In genomic region chr13:30744686-30745085, GRCh38 we compare ENCODE assay signal across 12 cellular contexts. TPM values are rescaled to one million over a fixed set of nuclear protein-coding genes. Genes with fewer than 3 reads are reported as not detected.
DNase-seq lines count a peak whose midpoint lies in the region; ATAC-seq and TF ChIP-seq lines count a peak whose summit lies in the region.
"Had no signal": no experiment of that assay in that cellular context is flagged by ENCODE, and none has a peak within 500 bp of the region (broad histone marks: within the 10 kb centered on the region; RNA-seq: fewer than 3 reads in every experiment).

No MANE protein-coding gene starts in this region.

- peaks cover 6% of the 10 kb centered on the region for H3K27me3 Mint-ChIP-seq in activated naive CD8-positive, alpha-beta T cell treated with anti-CD3 and anti-CD28 coated beads for 36 hours

- no TSS peak for BruUV-seq in IMR-90 (replicated peaks; lab: Mats Ljungman, UMichigan)

- ATAC-seq in IMR-90 (ENCODE audit: low read depth), result no peak
- no peak for ATAC-seq in GM18873 (IDR thresholded peaks at IDR 0.05; ENCODE audit: low FRiP score, unreplicated experiment)
- ATAC-seq: foreskin keratinocyte had no signal

- H3K4me1 Mint-ChIP-seq in activated naive CD8-positive, alpha-beta T cell treated with anti-CD3 and anti-CD28 coated beads for 36 hours, result peaks cover 45% of the 10 kb centered on the region

- TF ChIP-seq POLR2A in IMR-90 (IDR thresholded peaks at IDR 0.05; ENCODE audit: low read depth, low read length), result no peak

- H3K79me1 ChIP-seq in IMR-90 (ENCODE audit: low read depth in 1 of 2, low read length in 2 of 2), result no peaks in the 10 kb centered on the region

- H2AK5ac ChIP-seq in IMR-90 (ENCODE audit: low read depth, low read length), result peak overlapping the region; percentile 24

- H3K9me1 ChIP-seq in IMR-90 (ENCODE audit: insufficient read depth, low read length), result peaks cover 20% of the 10 kb centered on the region

- no peaks in the 10 kb centered on the region for H3K36me3 ChIP-seq in IMR-90 (ENCODE audit: control insufficient read depth, insufficient read depth, low read length)
- no peaks in the 10 kb centered on the region for H3K36me3 ChIP-seq in skeletal muscle satellite cell (ENCODE audit: insufficient read depth, low read length)
- H3K36me3 ChIP-seq: MG63 had no signal

- H2BK20ac ChIP-seq in IMR-90 (ENCODE audit: low read depth, low read length), result peak overlapping the region; percentile 85

- POLR2A ChIA-PET in IMR-90 (lab: Charles Lee; ENCODE audit: unreplicated experiment), result no interaction called here

- H3K9ac ChIP-seq in IMR-90 (ENCODE audit: low read depth, low read length) (no peak overlapping the region), skeletal muscle satellite cell (ENCODE audit: low read depth, low read length) (no peak overlapping the region)

- no peak overlapping the region for H3K4me3 Mint-ChIP-seq in activated naive CD8-positive, alpha-beta T cell treated with anti-CD3 and anti-CD28 coated beads for 36 hours

- peak overlapping the region; percentile 91; the same call in 1 of the 2 replicates for H3K4ac ChIP-seq in IMR-90 (ENCODE audit: low read depth, low read length)

- H3K14ac ChIP-seq in IMR-90 (replicated peaks; ENCODE audit: low read depth, low read length), result peak overlapping the region; percentile 54

- H4K8ac ChIP-seq in IMR-90 (ENCODE audit: low read depth in 2 of 2, low read length in 2 of 2), result no peak overlapping the region; a peak in 1 of 4 replicates

- H3K56ac ChIP-seq in IMR-90 (ENCODE audit: extremely low read depth, insufficient read depth, low read length), result no peak overlapping the region

- no peaks in the 10 kb centered on the region for H3K9me3 Mint-ChIP-seq in activated naive CD8-positive, alpha-beta T cell treated with anti-CD3 and anti-CD28 coated beads for 36 hours

- H4K91ac ChIP-seq in IMR-90 (ENCODE audit: insufficient read depth, low read depth, low read length), result peak overlapping the region; percentile 71

- WGBS in IMR-90 (ENCODE audit: extremely low coverage in 2 of 2, insufficient read length in 1 of 2), 2 experiments, result no CpG with 5 or more reads among the region's 4 CpGs

- intact Hi-C loops in IMR-90 (cut with micrococcal nuclease), result loop anchor here (5.0 kb wide), 1 partner anchor 48 kb away; no protein-coding TSS in a partner anchor

- H3K27ac Mint-ChIP-seq in activated naive CD8-positive, alpha-beta T cell treated with anti-CD3 and anti-CD28 coated beads for 36 hours, result peak overlapping the region; percentile 16

- peak overlapping the region; percentile 39; the same call in 1 of the 2 replicates for H3K18ac ChIP-seq in IMR-90 (ENCODE audit: low read depth, low read length)

- H3K27ac ChIP-seq in IMR-90 (ENCODE audit: insufficient read depth, low read length), result no peak overlapping the region
- H3K27ac ChIP-seq: foreskin keratinocyte had no signal

- H4K20me1 ChIP-seq in IMR-90 (ENCODE audit: insufficient read depth, low read length), result peaks cover 11% of the 10 kb centered on the region; the same call in 1 of the 2 replicates

- in situ Hi-C loops in IMR-90 (cut with MboI; ENCODE audit: low sequenced_read_pairs), result no loop called here

- TF ChIP-seq RAD21 in IMR-90 (IDR thresholded peaks at IDR 0.05; ENCODE audit: low read length), result no peak

- dilution Hi-C loops in IMR-90 (cut with HindIII; ENCODE audit: low sequenced_read_pairs, unreplicated experiment), result no loop called here

- H3K9me3 ChIP-seq in IMR-90 (ENCODE audit: control insufficient read depth, insufficient read depth, low read length) (no peaks in the 10 kb centered on the region), skeletal muscle satellite cell (replicated peaks; ENCODE audit: low read length) (no peaks in the 10 kb centered on the region)
- H3K9me3 ChIP-seq: MG63 had no signal

- peaks cover 27% of the 10 kb centered on the region for H3K36me3 Mint-ChIP-seq in activated naive CD8-positive, alpha-beta T cell treated with anti-CD3 and anti-CD28 coated beads for 36 hours

- peak overlapping the region; percentile 85 for H2AK9ac ChIP-seq in IMR-90 (replicated peaks; ENCODE audit: low read depth, low read length, poor library complexity)

- peak overlapping the region; percentile 81; the same call in 2 of the 3 replicates for H2BK15ac ChIP-seq in IMR-90 (ENCODE audit: low read depth, low read length)

- CTCF ChIA-PET in IMR-90 (lab: Yijun Ruan, JAX), result no interaction called here

- TF ChIP-seq CTCF in IMR-90 (conservative IDR thresholded peaks at IDR 0.05; ENCODE audit: low read depth, low read length), result no peak

- DNase-seq in EH (ENCODE audit: low read depth) (peak; percentile 29), IMR-90 (no peak), NAMALWA (ENCODE audit: low spot score) (no peak), NCI-H446 treated with DMSO at 0.1 percent for 48 hours (lab: John Stamatoyannopoulos, UW) (no peak)
- DNase-seq in activated naive CD8-positive, alpha-beta T cell treated with anti-CD3 and anti-CD28 coated beads for 36 hours, result no peak
- DNase-seq: cortex of kidney, foreskin keratinocyte, MG63, NCI-H345, SHP77 treated with DMSO at 0.1 percent for 48 hours had no signal

- H3K4me2 ChIP-seq in IMR-90 (ENCODE audit: low read depth, low read length) (no peak overlapping the region), skeletal muscle satellite cell (ENCODE audit: low read length) (peak overlapping the region; percentile 45)

- no peak overlapping the region for H3K4me3 ChIP-seq in IMR-90 (ENCODE audit: insufficient read depth, low read depth, low read length)
- H3K4me3 ChIP-seq in skeletal muscle satellite cell (ENCODE audit: low read length), result no peak overlapping the region
- H3K4me3 ChIP-seq: MG63 had no signal

- no peak overlapping the region for H2AFZ ChIP-seq in IMR-90 (replicated peaks; ENCODE audit: low read length, poor library complexity)

- H3K23ac ChIP-seq in IMR-90 (ENCODE audit: low read depth, low read length), result peak overlapping the region; percentile 81; the same call in 1 of the 2 replicates

- peak overlapping the region; percentile 78 for H2BK120ac ChIP-seq in IMR-90 (ENCODE audit: low read depth, low read length)

- H3K4me1 ChIP-seq in IMR-90 (ENCODE audit: control insufficient read depth, insufficient read depth, low read length) (peaks cover 23% of the 10 kb centered on the region), skeletal muscle satellite cell (ENCODE audit: control insufficient read depth, insufficient read depth, low read length) (peaks cover 62% of the 10 kb centered on the region)

- no peak overlapping the region for H2BK5ac ChIP-seq in IMR-90 (ENCODE audit: low read depth, low read length, poor library complexity, severe bottlenecking)

- H3K27me3 ChIP-seq in IMR-90 (ENCODE audit: control insufficient read depth, insufficient read depth, low read length), result peaks cover 5% of the 10 kb centered on the region
- H3K27me3 ChIP-seq in skeletal muscle satellite cell (ENCODE audit: control insufficient read depth, insufficient read depth, low read length), result no peaks in the 10 kb centered on the region
- H3K27me3 ChIP-seq: foreskin keratinocyte, MG63 had no signal

- H4K5ac ChIP-seq in IMR-90 (ENCODE audit: low read depth, low read length), result no peak overlapping the region

TF ChIP-seq in IMR-90, 13 proteins besides CTCF, POLR2A, EP300 and RAD21:
- no peak for TF ChIP-seq MAFK (IDR thresholded peaks at IDR 0.05; ENCODE audit: low read depth, low read length)
- no peak for TF ChIP-seq CHD1 (IDR thresholded peaks at IDR 0.05; ENCODE audit: low read depth, low read length)
- no peak for TF ChIP-seq FOS (IDR thresholded peaks at IDR 0.05; ENCODE audit: low read depth, low read length)
- TF ChIP-seq MXI1 (IDR thresholded peaks at IDR 0.05; ENCODE audit: borderline replicate concordance, low read depth, low read length), result no peak
- TF ChIP-seq BHLHE40 (IDR thresholded peaks at IDR 0.05; ENCODE audit: low read depth, low read length), result no peak
- TF ChIP-seq CEBPB (IDR thresholded peaks at IDR 0.05; ENCODE audit: low read depth, low read length), result no peak
- TF ChIP-seq NFE2L2 (IDR thresholded peaks at IDR 0.05; ENCODE audit: low read depth, low read length), result no peak
- no peak for TF ChIP-seq RCOR1 (IDR thresholded peaks at IDR 0.05; ENCODE audit: insufficient replicate concordance, low read length)
- TF ChIP-seq MAZ (IDR thresholded peaks at IDR 0.05; ENCODE audit: borderline replicate concordance, low read depth, low read length), result no peak
- no peak for TF ChIP-seq ELK1 (IDR thresholded peaks at IDR 0.05; ENCODE audit: borderline replicate concordance, low read depth, low read length)
- no peak for TF ChIP-seq USF2 (IDR thresholded peaks at IDR 0.05; ENCODE audit: low read depth, low read length)
- TF ChIP-seq SMC3 (IDR thresholded peaks at IDR 0.05; ENCODE audit: low read depth, low read length), result no peak

RNA-seq across cellular contexts. Expression of gene ALOX5AP, which starts 9.3 kb away (rescaled TPM):
- total RNA-seq in IMR-90 (2012; rRNA removed), result 0.28 TPM in 1 of 2 replicates, not detected in the other
- 0.62 and 0.63 TPM in 2 replicates for polyA plus RNA-seq in IMR-90 (2012; rRNA removed)
- polyA plus RNA-seq in IMR-90 (2012; cell fraction: cytosol; rRNA removed), result 0.30 and 0.45 TPM in 2 replicates
- 0.53 TPM in 1 of 2 replicates, not detected in the other for polyA plus RNA-seq in IMR-90 (2012; cell fraction: nucleus; rRNA removed; ENCODE audit: low replicate concordance)
- 10 to 100 TPM; 16.4 to 17.4 TPM for total RNA-seq in activated naive CD8-positive, alpha-beta T cell treated with anti-CD3 and anti-CD28 coated beads for 36 hours
- 0.44 TPM in 1 of 2 replicates, not detected in the other for total RNA-seq in skeletal muscle satellite cell (2012; rRNA removed)

Comparison
In these comparisons a context has a peak if more than half of its experiments do, and no peak if none do; other contexts are left out.
1. RNA of gene ALOX5AP, which starts 9.3 kb away (total RNA-seq): 16.4 to 17.4 TPM in activated naive CD8-positive, alpha-beta T cell treated with anti-CD3 and anti-CD28 coated beads for 36 hours; 0.28 TPM in IMR-90; every median in the first group is over 10 times any median in the second.